9 cellular contexts compared by ENCODE assay signal in genomic region chr7:44750424-44750823, GRCh38. TPM values are rescaled to one million over a fixed set of nuclear protein-coding genes. Genes with fewer than 3 reads are reported as not detected.
DNase-seq lines count a peak whose midpoint lies in the region; ATAC-seq and TF ChIP-seq lines count a peak whose summit lies in the region.
"Had no signal": no experiment of that assay in that cellular context is flagged by ENCODE, and none has a peak within 500 bp of the region (broad histone marks: within the 10 kb centered on the region; RNA-seq: fewer than 3 reads in every experiment).

No MANE protein-coding gene starts in this region.

- H3K9me3 ChIP-seq in esophagus muscularis mucosa = no peaks in the 10 kb centered on the region

- intact Hi-C loops in esophagus muscularis mucosa (cut with DNase I) = loop anchor here (2.0 kb wide), 1 partner anchor 44 kb away; no protein-coding TSS in a partner anchor

- peaks cover 8% of the 10 kb centered on the region for H3K36me3 Mint-ChIP-seq in T-helper 2 cell treated with Interferon-gamma antibody and Interleukin-4, amounts not matched to agents 5 μg/mL and 100 μg/mL, for 36 hours (ENCODE audit: low read depth)
- peaks cover 18% of the 10 kb centered on the region for H3K36me3 Mint-ChIP-seq in effector memory CD8-positive, alpha-beta T cell (ENCODE audit: insufficient read depth)

- H3K9me3 Mint-ChIP-seq in T-helper 2 cell treated with Interferon-gamma antibody and Interleukin-4, amounts not matched to agents 5 μg/mL and 100 μg/mL, for 36 hours = no peaks in the 10 kb centered on the region
- no peaks in the 10 kb centered on the region for H3K9me3 Mint-ChIP-seq in effector memory CD8-positive, alpha-beta T cell

- H3K27ac ChIP-seq in rectal smooth muscle tissue (ENCODE audit: low read depth, low read length) = no peak overlapping the region
- no peak overlapping the region for H3K27ac ChIP-seq in esophagus muscularis mucosa (replicated peaks in 1 of 4)

- peak overlapping the region; percentile 87 for H3K27ac Mint-ChIP-seq in T-helper 2 cell treated with Interferon-gamma antibody and Interleukin-4, amounts not matched to agents 5 μg/mL and 100 μg/mL, for 36 hours
- H3K27ac Mint-ChIP-seq in effector memory CD8-positive, alpha-beta T cell = peak overlapping the region; percentile 44 to 88

- H3K4me3 ChIP-seq in rectal smooth muscle tissue (ENCODE audit: low read length) = peak overlapping the region; percentile 19
- H3K4me3 ChIP-seq in esophagus muscularis mucosa = no peak overlapping the region

- H3K4me1 ChIP-seq in rectal smooth muscle tissue (ENCODE audit: control insufficient read depth, insufficient read depth, low read length) = peaks cover 21% of the 10 kb centered on the region
- H3K4me1 ChIP-seq in esophagus muscularis mucosa = peaks cover 45 to 59% (median 49%) of the 10 kb centered on the region in 4 donors

- H3K27me3 Mint-ChIP-seq in T-helper 2 cell treated with Interferon-gamma antibody and Interleukin-4, amounts not matched to agents 5 μg/mL and 100 μg/mL, for 36 hours (ENCODE audit: low read depth) = no peaks in the 10 kb centered on the region
- H3K27me3 Mint-ChIP-seq in effector memory CD8-positive, alpha-beta T cell = no peaks in the 10 kb centered on the region

- peak overlapping the region; percentile 84 for H3K4me3 Mint-ChIP-seq in T-helper 2 cell treated with Interferon-gamma antibody and Interleukin-4, amounts not matched to agents 5 μg/mL and 100 μg/mL, for 36 hours
- peak overlapping the region; percentile 83 to 85 for H3K4me3 Mint-ChIP-seq in effector memory CD8-positive, alpha-beta T cell

- no peak for TF ChIP-seq POLR2A in esophagus muscularis mucosa (IDR thresholded peaks at IDR 0.05; ENCODE audit: low read depth)

- no peak for TF ChIP-seq CTCF in esophagus muscularis mucosa (IDR thresholded peaks at IDR 0.05)

- peaks cover 35% of the 10 kb centered on the region for H3K4me1 Mint-ChIP-seq in T-helper 2 cell treated with Interferon-gamma antibody and Interleukin-4, amounts not matched to agents 5 μg/mL and 100 μg/mL, for 36 hours (ENCODE audit: low read depth)
- peaks cover 42 to 45% of the 10 kb centered on the region in 2 donors for H3K4me1 Mint-ChIP-seq in effector memory CD8-positive, alpha-beta T cell (ENCODE audit: low read depth in 2 of 2)

- H3K9ac ChIP-seq in rectal smooth muscle tissue (ENCODE audit: low read length) = no peak overlapping the region

- WGBS in esophagus muscularis mucosa = 78% methylated on average over 2 of the region's 3 CpGs

- no peak for ATAC-seq in effector memory CD8-positive, alpha-beta T cell (replicated peaks)

- H3K27me3 ChIP-seq in rectal smooth muscle tissue (ENCODE audit: control insufficient read depth, insufficient read depth, low read length) (no peaks in the 10 kb centered on the region), esophagus muscularis mucosa (no peaks in the 10 kb centered on the region)

- H3K36me3 ChIP-seq in rectal smooth muscle tissue (ENCODE audit: control insufficient read depth, insufficient read depth, low read length) = peaks cover 4% of the 10 kb centered on the region
- peaks cover 0 to 3% (median 0%) of the 10 kb centered on the region in 4 donors for H3K36me3 ChIP-seq in esophagus muscularis mucosa

- no peak for DNase-seq in T-helper 2 cell treated with Interferon-gamma antibody and Interleukin-4, amounts not matched to agents 5 μg/mL and 100 μg/mL, for 36 hours (ENCODE audit: low spot score)
- DNase-seq in T-helper 2 cell = no peak
- DNase-seq in NAMALWA (ENCODE audit: low spot score) = peak; percentile 32
- DNase-seq in effector memory CD8-positive, alpha-beta T cell = no peak
- no peak for DNase-seq in HPDE6-E6E7 (ENCODE audit: extremely low spot score)
- DNase-seq in NCI-H446 treated with DMSO at 0.1 percent for 48 hours (lab: John Stamatoyannopoulos, UW) = no peak
- no peak for DNase-seq in esophagus muscularis mucosa (ENCODE audit: extremely low spot score)
- DNase-seq: NCI-H1436 had no signal

- TF ChIP-seq EP300 in esophagus muscularis mucosa (IDR thresholded peaks at IDR 0.05) = no peak

RNA-seq across cellular contexts. Expression of gene ZMIZ2, which starts 1.8 kb away (rescaled TPM):
- 10 to 100 TPM; 12.4 to 36.0 (median 28.4) TPM for total RNA-seq in esophagus muscularis mucosa

RNA-seq across cellular contexts. Expression of gene PPIA, which starts 46.1 kb away (rescaled TPM):
- 1,000 to 10,000 TPM; 1,223 to 1,666 (median 1,462) TPM for total RNA-seq in esophagus muscularis mucosa
